ENCODE assay signal across 8 cellular contexts in the genomic region with DNA sequence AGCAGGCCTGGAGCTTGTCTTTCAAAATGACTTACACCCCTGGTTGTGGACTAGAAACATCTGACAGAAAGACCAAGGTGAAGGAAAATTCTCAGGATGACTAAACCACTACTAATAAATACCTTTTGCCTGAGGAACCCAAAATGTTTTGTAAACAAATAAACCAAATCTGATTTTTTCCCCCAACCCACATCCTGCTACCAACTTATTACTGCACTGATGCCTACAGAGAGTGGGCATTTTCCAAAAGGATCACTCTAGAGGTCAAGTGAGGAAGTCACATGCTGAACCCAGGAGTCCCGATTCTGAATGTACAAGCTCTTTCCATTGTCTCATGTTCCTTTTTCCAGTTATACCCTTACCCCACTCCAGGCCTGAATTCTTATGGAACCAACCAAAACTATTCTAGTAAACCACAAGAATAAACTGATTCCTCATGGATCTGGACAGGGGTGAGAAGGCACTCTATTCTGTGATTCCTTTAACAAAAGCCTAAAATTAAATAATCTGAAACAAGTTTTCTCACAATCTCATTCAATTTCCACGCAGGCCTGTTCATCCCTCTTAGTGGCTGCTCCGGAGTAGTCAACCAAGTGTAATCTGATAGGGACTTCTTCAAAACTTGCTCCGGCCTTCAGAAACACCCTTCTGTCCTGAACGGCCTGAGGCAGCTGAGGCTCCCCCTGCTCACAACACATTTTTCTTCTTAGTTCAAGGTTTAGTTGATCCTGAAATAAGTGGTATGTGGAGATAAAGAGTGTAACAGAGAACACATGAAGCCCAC. TPM values are rescaled to one million over a fixed set of nuclear protein-coding genes. Genes with fewer than 3 reads are reported as not detected.
DNase-seq lines count a peak whose midpoint lies in the region; ATAC-seq and TF ChIP-seq lines count a peak whose summit lies in the region.

No MANE protein-coding gene starts in this region.

- DNase-seq in GM12865 (ENCODE audit: low read depth) (peak; percentile 10), RWPE2 (ENCODE audit: low spot score) (no peak), epithelial cell of proximal tubule (ENCODE audit: low read depth) (no peak), sigmoid colon (no peak), NCI-H187 treated with DMSO at 0.1 percent for 48 hours (lab: John Stamatoyannopoulos, UW) (no peak), NCI-H510A treated with DMSO at 0.1 percent for 48 hours (lab: John Stamatoyannopoulos, UW) (no peak)
- no peak for DNase-seq in effector CD8-positive, alpha-beta T cell (lab: John Stamatoyannopoulos, UW)

- TF ChIP-seq CTCF in GM12865 (IDR thresholded peaks at IDR 0.05; ENCODE audit: insufficient read depth, low read depth, low read length, missing control alignments) (no peak), RWPE2 (IDR thresholded peaks at IDR 0.05; ENCODE audit: poor library complexity, severe bottlenecking) (no peak), epithelial cell of proximal tubule (conservative IDR thresholded peaks at IDR 0.05; ENCODE audit: low read depth, low read length) (no peak), sigmoid colon (IDR thresholded peaks at IDR 0.05) (no peak)

- TF ChIP-seq POLR2A in sigmoid colon (IDR thresholded peaks at IDR 0.05): no peak

- H3K27ac ChIP-seq in RWPE2 (ENCODE audit: poor library complexity, severe bottlenecking): peak overlapping the region; percentile 58
- peak overlapping the region; percentile 86 to 95 (median 93) for H3K27ac ChIP-seq in sigmoid colon

- no peak for TF ChIP-seq EP300 in sigmoid colon (IDR thresholded peaks at IDR 0.05)

- H3K4me3 ChIP-seq in GM12865 (ENCODE audit: low read depth, low read length): peak overlapping the region; percentile 100
- no peak overlapping the region for H3K4me3 ChIP-seq in RWPE2 (ENCODE audit: severe bottlenecking)
- H3K4me3 ChIP-seq in epithelial cell of proximal tubule (ENCODE audit: low read depth, low read length): peak overlapping the region; percentile 65
- peak overlapping the region in 3 of 4 donors; percentile 71 to 90 (median 80) for H3K4me3 ChIP-seq in sigmoid colon

- no peaks in the 10 kb centered on the region for H3K9me3 ChIP-seq in RWPE2 (ENCODE audit: severe bottlenecking)
- no peaks in the 10 kb centered on the region for H3K9me3 ChIP-seq in sigmoid colon

- H3K27me3 ChIP-seq in RWPE2 (ENCODE audit: insufficient read depth, poor library complexity, severe bottlenecking) (no peaks in the 10 kb centered on the region), sigmoid colon (no peaks in the 10 kb centered on the region)

- intact Hi-C loops in sigmoid colon (cut with DNase I): loop anchor here (2.0 to 5.0 kb wide), 4 partner anchors 15 to 129 kb away; a partner anchor contains a TSS

- H3K4me1 ChIP-seq in RWPE2 (ENCODE audit: insufficient read depth, poor library complexity, severe bottlenecking) (peaks cover 10% of the 10 kb centered on the region), sigmoid colon (peaks cover 0 to 37% (median 33%) of the 10 kb centered on the region in 4 donors)

- H3K36me3 ChIP-seq in RWPE2 (ENCODE audit: low read depth): peaks cover 37% of the 10 kb centered on the region
- H3K36me3 ChIP-seq in sigmoid colon: peaks cover 0 to 38% (median 8%) of the 10 kb centered on the region in 4 donors

- ATAC-seq in RWPE2 (ENCODE audit: low read depth) (no peak), GM19324 (IDR thresholded peaks at IDR 0.05; ENCODE audit: low FRiP score, unreplicated experiment) (no peak)

- WGBS in sigmoid colon, 2 donors: 58 to 65% methylated on average over 5 of the region's 5 CpGs

RNA-seq across cellular contexts. Expression of a gene that starts 1.4 kb away (rescaled TPM):
- 26.3 and 73.3 TPM in 2 replicates for total RNA-seq in epithelial cell of proximal tubule
- 10 to 100 TPM; 57.6 to 75.2 (median 62.4) TPM for total RNA-seq in sigmoid colon
- polyA plus RNA-seq in sigmoid colon: 10 to 100 TPM; 25.2 to 42.0 (median 25.7) TPM

RNA-seq across cellular contexts. Expression of a gene that starts 21.2 kb away (rescaled TPM):
- total RNA-seq in epithelial cell of proximal tubule: 25.9 and 33.9 TPM in 2 replicates
- total RNA-seq in sigmoid colon: 10 to 100 TPM; 39.6 to 67.9 (median 56.1) TPM
- polyA plus RNA-seq in sigmoid colon: 10 to 100 TPM; 12.0 to 46.6 (median 20.6) TPM

RNA-seq across cellular contexts. Expression of a gene that starts 43.7 kb away (rescaled TPM):
- total RNA-seq in epithelial cell of proximal tubule (14.0 and 16.9 TPM in 2 replicates), sigmoid colon (10 to 100 TPM; 17.6 to 24.2 (median 18.3) TPM)
- polyA plus RNA-seq in sigmoid colon: 10 to 100 TPM in 2 of 3 donors, 1 to 10 TPM in 1; 6.6 to 16.6 (median 10.4) TPM

RNA-seq across cellular contexts. Expression of a gene that starts 46.7 kb away (rescaled TPM):
- total RNA-seq in epithelial cell of proximal tubule: 2.7 and 5.9 TPM in 2 replicates
- total RNA-seq in sigmoid colon: 100 to 1,000 TPM in 3 of 4 donors, 10 to 100 TPM in 1; 95.8 to 142 (median 127) TPM
- polyA plus RNA-seq in sigmoid colon: 1,000 to 10,000 TPM in 1 of 3 donors, 100 to 1,000 TPM in 2; 787 to 1,051 (median 895) TPM
